ENCODE assay signal across 8 cellular contexts in the genomic region with DNA sequence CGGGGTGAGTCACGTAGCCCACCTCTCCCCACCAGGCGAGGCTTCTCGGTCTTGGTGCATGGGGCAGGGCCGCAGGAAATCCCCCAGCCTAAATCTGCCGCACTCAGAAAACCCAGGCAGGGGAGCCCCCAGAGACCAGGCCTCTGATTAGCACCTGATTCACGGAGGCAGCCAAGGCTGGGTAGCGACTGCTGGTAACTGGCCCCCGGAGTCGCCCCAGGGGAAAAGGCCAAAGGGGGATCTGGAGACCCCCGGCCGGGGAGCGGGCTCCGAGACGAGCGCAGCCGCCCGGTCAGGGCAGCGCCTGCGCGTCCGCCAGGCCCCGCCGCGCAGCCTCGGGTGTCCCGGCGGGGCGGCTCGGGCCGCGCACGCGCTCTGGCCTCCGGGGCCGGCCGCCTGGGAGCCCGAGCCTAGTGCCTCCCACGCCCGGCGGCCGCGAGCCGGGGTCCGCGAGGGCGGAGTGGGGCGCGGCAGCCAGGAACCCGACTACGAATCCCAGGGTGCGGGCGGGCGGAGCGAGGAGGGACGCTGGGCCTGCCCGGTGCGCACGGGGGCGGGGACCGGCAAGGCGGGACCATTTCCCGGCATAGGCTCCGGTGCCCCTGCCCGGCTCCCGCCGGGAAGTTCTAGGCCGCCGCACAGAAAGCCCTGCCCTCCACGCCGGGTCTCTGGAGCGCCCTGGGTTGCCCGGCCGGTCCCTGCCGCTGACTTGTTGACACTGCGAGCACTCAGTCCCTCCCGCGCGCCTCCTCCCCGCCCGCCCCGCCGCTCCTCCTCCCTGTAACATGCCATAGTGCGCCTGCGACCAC. TPM values are rescaled to one million over a fixed set of nuclear protein-coding genes. Genes with fewer than 3 reads are reported as not detected.
DNase-seq lines count a peak whose midpoint lies in the region; ATAC-seq and TF ChIP-seq lines count a peak whose summit lies in the region.

A gene with protein sequence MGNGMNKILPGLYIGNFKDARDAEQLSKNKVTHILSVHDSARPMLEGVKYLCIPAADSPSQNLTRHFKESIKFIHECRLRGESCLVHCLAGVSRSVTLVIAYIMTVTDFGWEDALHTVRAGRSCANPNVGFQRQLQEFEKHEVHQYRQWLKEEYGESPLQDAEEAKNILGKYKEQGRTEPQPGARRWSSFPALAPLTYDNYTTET (plus strand): TSS at position 791 of the 809 bp plus-strand sequence. CDS start 53 bp downstream, outside the sequence.

- peaks cover 11% of the 10 kb centered on the region for H3K36me3 Mint-ChIP-seq in GM23338 (ENCODE audit: low read depth)

- DNase-seq in GM23338 (ENCODE audit: low spot score) (peak; percentile 81), M059J (ENCODE audit: low read depth) (peak; percentile 87), activated T-helper 1 cell treated with Interleukin-2 at 50 U/mL for 16 hours (ENCODE audit: low read depth) (peak; percentile 67), fibroblast of villous mesenchyme (ENCODE audit: low read depth) (peak; percentile 88), suprapubic skin (ENCODE audit: low spot score in 2 of 2) (peak; percentile 95 to 96), NCI-H510A (lab: John Stamatoyannopoulos, UW) (no peak)

- H3K9me3 Mint-ChIP-seq in GM23338 = peaks cover 76% of the 10 kb centered on the region

- H3K9me3 ChIP-seq in DOHH2 (ENCODE audit: control insufficient read depth, insufficient read depth, low read length) (no peaks in the 10 kb centered on the region), neutrophil (no peaks in the 10 kb centered on the region), suprapubic skin (no peaks in the 10 kb centered on the region)

- H3F3A ChIP-seq in DOHH2 (ENCODE audit: control insufficient read depth, insufficient read depth) = no peaks in the 10 kb centered on the region
- H3F3A ChIP-seq in GM23338 (replicated peaks; ENCODE audit: low read depth) = peaks cover 6% of the 10 kb centered on the region; the same call in 1 of the 2 replicates

- H3K27me3 ChIP-seq in DOHH2 (ENCODE audit: control insufficient read depth, low read length) (peaks cover 20% of the 10 kb centered on the region), GM23338 (ENCODE audit: insufficient read depth) (peaks cover 4% of the 10 kb centered on the region), neutrophil (no peaks in the 10 kb centered on the region), suprapubic skin (no peaks in the 10 kb centered on the region)

- H3K4me2 ChIP-seq in DOHH2 (ENCODE audit: low read length) (peak within 1 kb of the TSS; percentile 96), GM23338 (peak within 1 kb of the TSS; percentile 97)

- H3K79me2 ChIP-seq in DOHH2 (ENCODE audit: control insufficient read depth, low read length) (peaks cover 11% of the 10 kb centered on the region), GM23338 (replicated peaks; ENCODE audit: insufficient read depth) (peaks cover 31% of the 10 kb centered on the region)

- H3K4me1 Mint-ChIP-seq in GM23338 = peaks cover 25% of the 10 kb centered on the region

- peak within 1 kb of the TSS; percentile 76 for H3K4me3 Mint-ChIP-seq in GM23338

- H2AFZ ChIP-seq in GM23338 = peak within 1 kb of the TSS; percentile 98

- no peaks in the 10 kb centered on the region for H3K36me3 ChIP-seq in DOHH2 (ENCODE audit: control insufficient read depth, low read length)
- peaks cover 5% of the 10 kb centered on the region; the same call in 1 of the 2 replicates for H3K36me3 ChIP-seq in GM23338 (ENCODE audit: insufficient read depth)
- H3K36me3 ChIP-seq in neutrophil = no peaks in the 10 kb centered on the region
- no peaks in the 10 kb centered on the region for H3K36me3 ChIP-seq in suprapubic skin

- 17% methylated on average over 52 of the region's 85 CpGs for WGBS in suprapubic skin

- TF ChIP-seq EP300 in suprapubic skin (IDR thresholded peaks at IDR 0.05) = no peak

- peak; percentile 76 for ATAC-seq in GM23338

- no peak within 1 kb of the TSS; the same call in 1 of the 2 replicates for H3K27ac Mint-ChIP-seq in GM23338

- TF ChIP-seq POLR2A in suprapubic skin (IDR thresholded peaks at IDR 0.05) = peak; percentile 60 to 85

- peak within 1 kb of the TSS; percentile 87 for H3K4me3 ChIP-seq in DOHH2 (ENCODE audit: low read length)
- peak within 1 kb of the TSS; percentile 89 for H3K4me3 ChIP-seq in GM23338
- peak within 1 kb of the TSS; percentile 81 for H3K4me3 ChIP-seq in fibroblast of villous mesenchyme (ENCODE audit: low read depth, low read length)
- peak within 1 kb of the TSS; percentile 70 to 77 for H3K4me3 ChIP-seq in neutrophil (ENCODE audit: low read depth in 1 of 2, low read length in 1 of 2)
- peak within 1 kb of the TSS; percentile 78 for H3K4me3 ChIP-seq in suprapubic skin

- H3K4me1 ChIP-seq in DOHH2 (ENCODE audit: control insufficient read depth, low read length) (peaks cover 42% of the 10 kb centered on the region), GM23338 (ENCODE audit: insufficient read depth) (peaks cover 22% of the 10 kb centered on the region), neutrophil (ENCODE audit: control insufficient read depth in 1 of 2, insufficient read depth in 1 of 2, low read depth in 1 of 2, low read length in 1 of 2) (peaks cover 77 to 78% of the 10 kb centered on the region in 2 experiments), suprapubic skin (peaks cover 60% of the 10 kb centered on the region)

- TF ChIP-seq CTCF in DOHH2 (IDR thresholded peaks at IDR 0.05; ENCODE audit: low read depth, low read length, poor library complexity, severe bottlenecking) (no peak), GM23338 (conservative IDR thresholded peaks at IDR 0.05; ENCODE audit: low read depth in 2 of 2) (no peak; a peak in 1 of 4 replicates), fibroblast of villous mesenchyme (IDR thresholded peaks at IDR 0.05; ENCODE audit: insufficient read depth, low read depth, low read length) (no peak), neutrophil (IDR thresholded peaks at IDR 0.05) (peak; percentile 7), suprapubic skin (IDR thresholded peaks at IDR 0.05) (no peak)

- peaks cover 15% of the 10 kb centered on the region for H3K27me3 Mint-ChIP-seq in GM23338 (ENCODE audit: insufficient read depth, low read depth, poor library complexity)

- H4K20me1 ChIP-seq in DOHH2 (ENCODE audit: control insufficient read depth, insufficient read depth, low read depth, low read length) (no peaks in the 10 kb centered on the region), GM23338 (replicated peaks; ENCODE audit: insufficient read depth) (peaks cover 9% of the 10 kb centered on the region; the same call in 1 of the 2 replicates)

- no peaks in the 10 kb centered on the region for H3K9me2 ChIP-seq in DOHH2 (replicated peaks; ENCODE audit: control insufficient read depth, low read length)
- no peaks in the 10 kb centered on the region for H3K9me2 ChIP-seq in GM23338 (ENCODE audit: insufficient read depth)

- H3K27ac ChIP-seq in DOHH2 (ENCODE audit: low read depth, low read length) = peak within 1 kb of the TSS; percentile 56
- peak within 1 kb of the TSS; percentile 55 for H3K27ac ChIP-seq in GM23338 (ENCODE audit: low read depth)
- H3K27ac ChIP-seq in neutrophil = peak within 1 kb of the TSS; percentile 91
- H3K27ac ChIP-seq in suprapubic skin = peak within 1 kb of the TSS; percentile 99

TF ChIP-seq in GM23338, 12 proteins besides CTCF, POLR2A, EP300 and RAD21:
- peak; percentile 67 for TF ChIP-seq POLR2AphosphoS5 (IDR thresholded peaks at IDR 0.05; ENCODE audit: low read depth)
- TF ChIP-seq ZNF331 (CRISPR knock-in tag; IDR thresholded peaks at IDR 0.05; ENCODE audit: low read depth) = no peak
- no peak for TF ChIP-seq CREB1 (CRISPR knock-in tag; IDR thresholded peaks at IDR 0.05; ENCODE audit: low read depth)

RNA-seq across cellular contexts. Expression of the gene that starts here (rescaled TPM):
- 31.0 and 36.8 TPM in 2 replicates for total RNA-seq in GM23338 (2014; rRNA removed; shearing (Covaris generic))
- 11.2 and 12.8 TPM in 2 replicates for polyA plus RNA-seq in GM23338 (2016; fragmentation: Nextera tagmentation; extraction: Ambion mirVana)
- total RNA-seq in M059J (2014; rRNA removed; shearing (Covaris generic)) = 11.8 and 16.9 TPM in 2 replicates
- total RNA-seq in fibroblast of villous mesenchyme (14.2 and 14.7 TPM in 2 replicates), suprapubic skin (10 to 100 TPM; 53.3 to 95.2 (median 71.3) TPM)
